Comparison of ENCODE assay signal across 10 cellular contexts in the genomic region with DNA sequence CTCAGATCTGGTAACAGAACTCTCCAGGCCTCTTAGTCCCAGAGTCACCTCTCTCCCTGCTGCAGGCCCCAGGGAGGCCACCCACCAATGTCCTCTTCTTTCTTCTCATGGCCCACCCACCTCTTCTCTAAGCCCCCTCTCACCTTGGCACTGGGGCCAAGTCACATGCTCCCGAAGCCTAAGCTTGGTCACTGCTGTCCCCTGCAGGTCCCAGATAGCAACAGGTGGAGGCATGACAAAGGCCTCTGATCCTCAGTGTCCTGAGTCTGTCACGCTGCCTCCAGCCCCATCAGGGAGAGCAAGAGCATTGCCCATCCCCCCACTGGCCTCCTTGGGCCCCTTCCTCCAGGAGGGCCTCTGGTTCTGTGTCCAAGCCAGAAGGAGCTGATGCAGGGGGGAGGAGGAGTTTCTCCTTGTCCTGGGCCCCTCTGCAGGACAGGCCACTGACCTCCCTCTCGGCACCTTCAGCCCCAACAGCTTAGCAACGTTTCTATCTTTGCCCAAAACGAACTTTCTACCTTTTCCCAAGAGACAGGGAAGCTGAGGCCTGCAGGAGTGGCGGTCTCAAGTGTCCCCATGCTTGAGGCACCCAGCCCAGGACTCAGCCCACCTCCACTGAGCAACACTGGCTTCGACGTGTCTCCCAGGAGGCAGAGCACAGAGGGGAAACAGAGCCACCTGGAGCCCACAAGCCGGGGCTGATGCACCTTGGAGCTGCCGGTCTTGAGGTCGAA. TPM values are rescaled to one million over a fixed set of nuclear protein-coding genes. Genes with fewer than 3 reads are reported as not detected.
DNase-seq lines count a peak whose midpoint lies in the region; ATAC-seq and TF ChIP-seq lines count a peak whose summit lies in the region.
"Had no signal": no experiment of that assay in that cellular context is flagged by ENCODE, and none has a peak within 500 bp of the region (broad histone marks: within the 10 kb centered on the region; RNA-seq: fewer than 3 reads in every experiment).

No MANE protein-coding gene starts in this region.

- no peak for ATAC-seq in HG02840 (IDR thresholded peaks at IDR 0.05; ENCODE audit: low FRiP score, unreplicated experiment)

- H2AFZ ChIP-seq in osteoblast (ENCODE audit: low read length) = no peak overlapping the region

- H3K27ac ChIP-seq in endodermal cell (ENCODE audit: low read depth, low read length) = no peak overlapping the region
- no peak overlapping the region for H3K27ac ChIP-seq in osteoblast (ENCODE audit: low read depth, low read length)
- H3K27ac ChIP-seq: epithelial cell of prostate had no signal

- H3K4me1 ChIP-seq in endodermal cell (ENCODE audit: control insufficient read depth, insufficient read depth, low read length) = no peaks in the 10 kb centered on the region
- no peaks in the 10 kb centered on the region for H3K4me1 ChIP-seq in osteoblast (ENCODE audit: insufficient read depth, low read length)

- no peaks in the 10 kb centered on the region for H4K20me1 ChIP-seq in osteoblast (ENCODE audit: insufficient read depth, low read length)

- H3K9me3 ChIP-seq in endodermal cell (ENCODE audit: control insufficient read depth, low read length) (no peaks in the 10 kb centered on the region), osteoblast (ENCODE audit: low read depth, low read length) (no peaks in the 10 kb centered on the region)

- no peak overlapping the region for H3K9ac ChIP-seq in endodermal cell (ENCODE audit: extremely low read depth, low read length, poor library complexity, severe bottlenecking)

- no peak overlapping the region for H3K4me3 Mint-ChIP-seq in endodermal cell

- H3K27me3 ChIP-seq in GM06990 (replicated peaks; ENCODE audit: control insufficient read depth, insufficient read depth, low read length) (no peaks in the 10 kb centered on the region), endodermal cell (ENCODE audit: control insufficient read depth, insufficient read depth, low read length, poor library complexity, severe bottlenecking) (no peaks in the 10 kb centered on the region), osteoblast (ENCODE audit: insufficient read depth, low read length) (no peaks in the 10 kb centered on the region)

- H3K4me3 ChIP-seq in GM06990 (replicated peaks; ENCODE audit: low read depth, low read length) (no peak overlapping the region), endodermal cell (ENCODE audit: low read length) (no peak overlapping the region), osteoblast (ENCODE audit: insufficient read depth, low read length) (no peak overlapping the region)

- H3K27me3 Mint-ChIP-seq in endodermal cell (ENCODE audit: insufficient read depth) = no peaks in the 10 kb centered on the region

- H3K4me2 ChIP-seq in osteoblast (ENCODE audit: insufficient read depth, low read length) = no peak overlapping the region

- H3K27ac Mint-ChIP-seq in endodermal cell = peak overlapping the region; percentile 36

- no peaks in the 10 kb centered on the region for H3K36me3 Mint-ChIP-seq in endodermal cell (ENCODE audit: low read depth)

- H3K36me3 ChIP-seq in GM06990 (ENCODE audit: control insufficient read depth, insufficient read depth, low read length) (no peaks in the 10 kb centered on the region), endodermal cell (ENCODE audit: control insufficient read depth, insufficient read depth, low read length) (no peaks in the 10 kb centered on the region), osteoblast (ENCODE audit: insufficient read depth, low read length) (no peaks in the 10 kb centered on the region)

- peak; percentile 30 for TF ChIP-seq CTCF in GM06990 (IDR thresholded peaks at IDR 0.05; ENCODE audit: insufficient read depth, low read length, poor library complexity, severe bottlenecking)
- TF ChIP-seq CTCF in LNCAP (IDR thresholded peaks at IDR 0.05) = peak; percentile 14; the same call in 1 of the 2 replicates
- peak; percentile 74 for TF ChIP-seq CTCF in endodermal cell (conservative IDR thresholded peaks at IDR 0.05)
- peak; percentile 11 for TF ChIP-seq CTCF in osteoblast (IDR thresholded peaks at IDR 0.05; ENCODE audit: extremely low read depth, low read depth, low read length)

- no peaks in the 10 kb centered on the region for H3K9me3 Mint-ChIP-seq in endodermal cell

- peaks cover 4% of the 10 kb centered on the region for H3K4me1 Mint-ChIP-seq in endodermal cell

- DNase-seq in GM06990 (ENCODE audit: extremely low read depth, insufficient read length) = no peak
- DNase-seq in endodermal cell = peak; percentile 89
- no peak for DNase-seq in osteoblast (ENCODE audit: insufficient read length, low spot score, missing footprints)
- no peak for DNase-seq in HuH-7.5 (ENCODE audit: low spot score)
- DNase-seq in NCI-H2171 treated with DMSO at 0.1 percent for 48 hours (lab: John Stamatoyannopoulos, UW) = no peak
- DNase-seq in NCI-H526 (lab: John Stamatoyannopoulos, UW) = no peak
- DNase-seq: activated naive CD4-positive, alpha-beta T cell had no signal

- 83 to 92% methylated on average over 7 to 11 of the region's 11 CpGs for WGBS in endodermal cell (ENCODE audit: insufficient coverage in 1 of 2, insufficient read length in 1 of 2), 2 experiments

- H3K79me2 ChIP-seq in osteoblast (ENCODE audit: insufficient read depth, low read length) = no peaks in the 10 kb centered on the region

RNA-seq across cellular contexts. Expression of gene P2RX1, which starts 8.6 kb away (rescaled TPM):
- total RNA-seq in endodermal cell (not detected), osteoblast (under 0.01 TPM in 1 of 2 replicates, not detected in the other)
- not detected for polyA plus RNA-seq in endodermal cell (2013, experiment 1 of 2)
- not detected for polyA plus RNA-seq in endodermal cell (2013, experiment 2 of 2)

RNA-seq across cellular contexts. Expression of gene CAMKK1, which starts 14.8 kb away (rescaled TPM):
- total RNA-seq in endodermal cell (1 to 10 TPM; 3.8 to 6.3 TPM), osteoblast (8.7 and 9.1 TPM in 2 replicates)
- polyA plus RNA-seq in endodermal cell (2013, experiment 1 of 2) = 5.4 TPM
- polyA plus RNA-seq in endodermal cell (2013, experiment 2 of 2) = 5.2 TPM

RNA-seq across cellular contexts. Expression of gene ATP2A3, which starts 56.6 kb away (rescaled TPM):
- total RNA-seq in endodermal cell (1 to 10 TPM; 1.4 to 3.7 TPM), osteoblast (1.4 and 1.8 TPM in 2 replicates)
- polyA plus RNA-seq in endodermal cell (2013, experiment 1 of 2) = 4.4 TPM
- 2.5 TPM for polyA plus RNA-seq in endodermal cell (2013, experiment 2 of 2)

Comparison
In these comparisons a context has a peak if more than half of its experiments do, and no peak if none do; other contexts are left out.
1. CTCF ChIP-seq: peak in every context shown above with its lines; median percentile 74 in endodermal cell; 30 in GM06990; 14 in LNCAP; 11 in osteoblast.